Comparison of ENCODE assay signal across 10 cellular contexts in the genomic region with DNA sequence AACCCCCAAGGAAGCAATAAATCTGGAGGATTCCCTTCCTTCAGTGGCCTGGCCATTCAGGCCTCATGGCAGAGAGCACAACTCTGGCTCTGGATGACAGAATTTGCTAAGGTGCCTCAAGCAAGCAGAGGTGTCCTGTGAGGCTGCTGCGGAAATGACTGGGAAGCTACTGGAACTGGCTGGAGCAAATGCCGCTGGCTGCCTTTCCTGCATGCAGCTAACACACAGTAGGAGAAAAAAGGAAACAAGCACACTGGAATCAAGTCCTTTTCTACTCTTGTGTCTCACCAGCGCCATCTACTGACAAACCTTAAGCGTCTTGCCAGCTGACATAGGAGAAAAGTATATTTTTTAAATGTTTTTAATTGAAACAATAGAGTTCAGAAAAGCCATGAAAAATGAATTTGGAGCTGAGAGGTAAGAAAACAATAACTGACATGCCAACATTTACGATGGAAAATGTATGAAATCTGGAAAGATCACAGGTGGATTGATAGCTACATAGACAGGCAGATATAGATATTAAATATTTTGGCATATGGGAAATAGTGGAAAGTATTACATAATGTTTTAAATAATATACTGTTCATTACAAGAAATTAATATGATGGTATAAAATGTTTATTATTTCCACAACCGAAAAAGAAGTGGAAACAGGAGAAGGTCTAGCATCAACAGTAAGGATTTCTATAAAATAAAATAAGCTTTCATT.
DNase-seq lines count a peak whose midpoint lies in the region; ATAC-seq and TF ChIP-seq lines count a peak whose summit lies in the region.
"Had no signal": no experiment of that assay in that cellular context is flagged by ENCODE, and none has a peak within 500 bp of the region (broad histone marks: within the 10 kb centered on the region; RNA-seq: fewer than 3 reads in every experiment).

No MANE protein-coding gene starts in this region.

- H3K4me3 ChIP-seq in GM23248: no peak overlapping the region
- H3K4me3 ChIP-seq in Peyer's patch: no peak overlapping the region
- H3K4me3 ChIP-seq: BLaER1 treated with 17β-estradiol and CSF1 and Interleukin-3, amounts not matched to agents 10 nM and 100 nM had no signal

- POLR2A ChIA-PET in activated CD4-positive, alpha-beta T cell treated with anti-CD3 and anti-CD28 coated beads for 36 hours (lab: Charles Lee): no interaction called here

- no peak overlapping the region for H3K4me2 ChIP-seq in GM23248 (ENCODE audit: unreplicated experiment)
- H3K4me2 ChIP-seq: BLaER1 treated with 17β-estradiol and CSF1 and Interleukin-3, amounts not matched to agents 10 nM and 100 nM had no signal

- peak; percentile 55 for DNase-seq in activated CD4-positive, alpha-beta T cell treated with anti-CD3 and anti-CD28 coated beads for 36 hours
- no peak for DNase-seq in activated CD4-positive, alpha-beta T cell treated with anti-CD3 and anti-CD28 coated beads for 4 hours
- DNase-seq in GM23248 (peak; percentile 73), M059J (ENCODE audit: low read depth) (peak; percentile 39), Peyer's patch (peak in 1 of 3 donors; percentile 61), dermis blood vessel endothelial cell (peak; percentile 58), middle frontal gyrus (ENCODE audit: extremely low spot score, low spot score) (peak; percentile 40), AG08396 (ENCODE audit: low spot score) (no peak)

- H3K79me2 ChIP-seq in GM23248 (ENCODE audit: insufficient read depth): no peaks in the 10 kb centered on the region

- no peaks in the 10 kb centered on the region for H3F3A ChIP-seq in GM23248 (ENCODE audit: insufficient read depth)

- H3K4me3 Mint-ChIP-seq in activated CD4-positive, alpha-beta T cell treated with anti-CD3 and anti-CD28 coated beads for 36 hours: no peak overlapping the region
- H3K4me3 Mint-ChIP-seq: dendritic cell treated with granulocyte-macrophage colony-stimulating factor and Interleukin-4, amounts not matched to agents 40 ng/mL and 50 ng/mL, for 4 days had no signal

- intact Hi-C loops in activated CD4-positive, alpha-beta T cell treated with anti-CD3 and anti-CD28 coated beads for 36 hours (cut with DNase I, micrococcal nuclease): loop anchor here in 1 of 2 experiments (2.0 to 10.0 kb wide), 3 partner anchors 257 to 921 kb away; no protein-coding TSS in a partner anchor

- H3K9me3 ChIP-seq in GM23248 (ENCODE audit: low read depth) (no peaks in the 10 kb centered on the region), Peyer's patch (no peaks in the 10 kb centered on the region)
- H3K9me3 ChIP-seq: BLaER1 treated with 17β-estradiol and CSF1 and Interleukin-3, amounts not matched to agents 10 nM and 100 nM had no signal

- H3K27me3 ChIP-seq in GM23248 (replicated peaks; ENCODE audit: insufficient read depth): no peaks in the 10 kb centered on the region
- H3K27me3 ChIP-seq in Peyer's patch: no peaks in the 10 kb centered on the region
- H3K27me3 ChIP-seq: BLaER1 treated with 17β-estradiol and CSF1 and Interleukin-3, amounts not matched to agents 10 nM and 100 nM had no signal

- H3K27ac ChIP-seq in GM23248: no peak overlapping the region
- H3K27ac ChIP-seq in Peyer's patch: no peak overlapping the region
- H3K27ac ChIP-seq: BLaER1 treated with 17β-estradiol and CSF1 and Interleukin-3, amounts not matched to agents 10 nM and 100 nM had no signal

- no peaks in the 10 kb centered on the region for H3K4me1 Mint-ChIP-seq in activated CD4-positive, alpha-beta T cell treated with anti-CD3 and anti-CD28 coated beads for 36 hours

- 5 to 6% methylated on average over 6 of the region's 6 CpGs for WGBS in GM23248 (ENCODE audit: low coverage in 1 of 2, low lambda C conversion rate in 2 of 2, missing lambda C conversion rate in 2 of 2), 2 experiments

- CTCF ChIA-PET in activated CD4-positive, alpha-beta T cell treated with anti-CD3 and anti-CD28 coated beads for 36 hours (lab: Charles Lee): interaction anchor here (0.7 to 1.5 kb wide), 5 partner anchors 10 to 247 kb away, joined by 3 to 4 read pairs (median 3); no protein-coding TSS in a partner anchor

- H3K9me3 Mint-ChIP-seq in activated CD4-positive, alpha-beta T cell treated with anti-CD3 and anti-CD28 coated beads for 36 hours (ENCODE audit: low read depth): no peaks in the 10 kb centered on the region
- H3K9me3 Mint-ChIP-seq: dendritic cell treated with granulocyte-macrophage colony-stimulating factor and Interleukin-4, amounts not matched to agents 40 ng/mL and 50 ng/mL, for 4 days had no signal

- TF ChIP-seq POLR2A in Peyer's patch (IDR thresholded peaks at IDR 0.05): no peak

- H3K27ac Mint-ChIP-seq in activated CD4-positive, alpha-beta T cell treated with anti-CD3 and anti-CD28 coated beads for 36 hours: no peak overlapping the region
- H3K27ac Mint-ChIP-seq: dendritic cell treated with granulocyte-macrophage colony-stimulating factor and Interleukin-4, amounts not matched to agents 40 ng/mL and 50 ng/mL, for 4 days had no signal

- H3K27me3 Mint-ChIP-seq in activated CD4-positive, alpha-beta T cell treated with anti-CD3 and anti-CD28 coated beads for 36 hours: no peaks in the 10 kb centered on the region
- H3K27me3 Mint-ChIP-seq: dendritic cell treated with granulocyte-macrophage colony-stimulating factor and Interleukin-4, amounts not matched to agents 40 ng/mL and 50 ng/mL, for 4 days had no signal

- ATAC-seq in activated CD4-positive, alpha-beta T cell treated with anti-CD3 and anti-CD28 coated beads for 36 hours: no peak

- H3K36me3 ChIP-seq in GM23248 (ENCODE audit: low read depth): no peaks in the 10 kb centered on the region
- no peaks in the 10 kb centered on the region for H3K36me3 ChIP-seq in Peyer's patch
- H3K36me3 ChIP-seq: BLaER1 treated with 17β-estradiol and CSF1 and Interleukin-3, amounts not matched to agents 10 nM and 100 nM had no signal

- peak in 4 of 6 experiments; percentile 34 to 46 (median 42) for TF ChIP-seq CTCF in Peyer's patch (IDR thresholded peaks at IDR 0.05)

- no peaks in the 10 kb centered on the region for H4K20me1 ChIP-seq in GM23248 (ENCODE audit: insufficient read depth)
- H4K20me1 ChIP-seq: BLaER1 treated with 17β-estradiol and CSF1 and Interleukin-3, amounts not matched to agents 10 nM and 100 nM had no signal

- H3K4me1 ChIP-seq in GM23248 (ENCODE audit: insufficient read depth) (no peaks in the 10 kb centered on the region), Peyer's patch (no peaks in the 10 kb centered on the region)
- H3K4me1 ChIP-seq: BLaER1 treated with 17β-estradiol and CSF1 and Interleukin-3, amounts not matched to agents 10 nM and 100 nM had no signal

- H3K36me3 Mint-ChIP-seq in activated CD4-positive, alpha-beta T cell treated with anti-CD3 and anti-CD28 coated beads for 36 hours (ENCODE audit: low read depth): no peaks in the 10 kb centered on the region

- H3K9ac ChIP-seq in GM23248: no peak overlapping the region
- H3K9ac ChIP-seq: BLaER1 treated with 17β-estradiol and CSF1 and Interleukin-3, amounts not matched to agents 10 nM and 100 nM had no signal

- no peaks in the 10 kb centered on the region for H3K9me2 ChIP-seq in GM23248 (ENCODE audit: insufficient read depth)

- no peak overlapping the region for H2AFZ ChIP-seq in GM23248

- in situ Hi-C loops in GM23248 (cut with MboI): no loop called here

Comparison
In these comparisons a context has a peak if more than half of its experiments do, and no peak if none do; other contexts are left out.
1. DNase-seq: peak in activated CD4-positive, alpha-beta T cell treated with anti-CD3 and anti-CD28 coated beads for 36 hours (single experiment), GM23248 (single experiment), M059J (single experiment), dermis blood vessel endothelial cell (single experiment) and middle frontal gyrus (single experiment); none in activated CD4-positive, alpha-beta T cell treated with anti-CD3 and anti-CD28 coated beads for 4 hours (0 of 2) and AG08396 (single experiment).